Comparison of ENCODE assay signal across 27 cellular contexts in genomic region chr6:107637914-107638313, GRCh38.
"Had no signal": no experiment of that assay in that cellular context is flagged by ENCODE, and none has a peak within 500 bp of the region (broad histone marks: within the 10 kb centered on the region; RNA-seq: fewer than 3 reads in every experiment).

No MANE protein-coding gene starts in this region.

- H3K4me1 ChIP-seq: uterus had no signal

- H3K4me3 Mint-ChIP-seq: mesothelial cell of epicardium; naive thymus-derived CD4-positive, alpha-beta T cell; natural killer cell treated with Interleukin-12 subunit alpha and Interleukin-12 subunit beta and Interleukin-15 and Interleukin-18, amount 100 ng/mL, for 72 hours; stimulated activated naive CD8-positive, alpha-beta T cell treated with anti-CD3 and anti-CD28 coated beads, Interleukin-15, Interleukin-2, amounts not matched to agents 100 ng/mL and 50 ng/mL, for 24 hours had no signal

- H3K9me3 Mint-ChIP-seq: mesothelial cell of epicardium; naive thymus-derived CD4-positive, alpha-beta T cell; natural killer cell treated with Interleukin-12 subunit alpha and Interleukin-12 subunit beta and Interleukin-15 and Interleukin-18, amount 100 ng/mL, for 72 hours; stimulated activated naive CD8-positive, alpha-beta T cell treated with anti-CD3 and anti-CD28 coated beads, Interleukin-15, Interleukin-2, amounts not matched to agents 100 ng/mL and 50 ng/mL, for 24 hours had no signal

- H3K27ac ChIP-seq: left lung, lower lobe of right lung, ovary, skin epidermis, suprapubic skin, thoracic aorta, tibial artery, uterus had no signal

- H3K4me3 ChIP-seq: left lung, lower lobe of right lung, ovary, skin epidermis, suprapubic skin, thoracic aorta, tibial artery, uterus had no signal

- H3K27me3 ChIP-seq: ovary, tibial artery, uterus had no signal

- H3K36me3 ChIP-seq: left lung, lower lobe of right lung, ovary, suprapubic skin, thoracic aorta, uterus had no signal

- H3K27ac Mint-ChIP-seq: mesothelial cell of epicardium; naive thymus-derived CD4-positive, alpha-beta T cell; natural killer cell treated with Interleukin-12 subunit alpha and Interleukin-12 subunit beta and Interleukin-15 and Interleukin-18, amount 100 ng/mL, for 72 hours; progenitor cell of endocrine pancreas; stimulated activated naive CD8-positive, alpha-beta T cell treated with anti-CD3 and anti-CD28 coated beads, Interleukin-15, Interleukin-2, amounts not matched to agents 100 ng/mL and 50 ng/mL, for 24 hours had no signal

- DNase-seq: hippocampal formation; kidney glomerular epithelial cell; left colon; left lung; lower lobe of right lung; mammary epithelial cell; mesendoderm; naive thymus-derived CD4-positive, alpha-beta T cell; ovary; retina; right cardiac atrium; stimulated activated CD4-positive, alpha-beta T cell treated with anti-CD3 and anti-CD28 coated beads, Interleukin-12 subunit alpha, Interleukin-12 subunit beta, amount 100 ng/mL, for 4 hours; stimulated activated CD4-positive, alpha-beta T cell treated with anti-CD3 and anti-CD28 coated beads, Interleukin-15, amount 100 ng/mL, for 24 hours; stimulated activated CD4-positive, alpha-beta T cell treated with anti-CD3 and anti-CD28 coated beads, Interleukin-2, amount 100 ng/mL, for 24 hours; stimulated activated CD4-positive, alpha-beta T cell treated with anti-CD3 and anti-CD28 coated beads, Interleukin-4, amount 100 ng/mL, for 1 hour; stimulated activated naive CD4-positive, alpha-beta T cell; tibial artery; trophoblast cell; uterus had no signal

- ATAC-seq: left colon; left lung; lower lobe of right lung; naive thymus-derived CD4-positive, alpha-beta T cell; natural killer cell treated with Interleukin-12 subunit alpha and Interleukin-12 subunit beta and Interleukin-15 and Interleukin-18, amount 100 ng/mL, for 72 hours; right cardiac atrium; sciatic nerve had no signal

- H3K36me3 Mint-ChIP-seq: natural killer cell treated with Interleukin-12 subunit alpha and Interleukin-12 subunit beta and Interleukin-15 and Interleukin-18, amount 100 ng/mL, for 72 hours had no signal

- H3K9me3 ChIP-seq: left lung, lower lobe of right lung, ovary, suprapubic skin, thoracic aorta, tibial artery, uterus had no signal
